In genomic region chr11:46304036-46304435, GRCh38 we compare ENCODE assay signal across 10 cellular contexts. TPM values are rescaled to one million over a fixed set of nuclear protein-coding genes. Genes with fewer than 3 reads are reported as not detected.
"Had no signal": no experiment of that assay in that cellular context is flagged by ENCODE, and none has a peak within 500 bp of the region (broad histone marks: within the 10 kb centered on the region; RNA-seq: fewer than 3 reads in every experiment).

No MANE protein-coding gene starts in this region.

RNA-seq across cellular contexts. Expression of gene CREB3L1, which starts 26.6 kb away (rescaled TPM):
- total RNA-seq: activated B cell treated with CpG ODN at 0.5 μM for 24 hours; activated CD4-positive, alpha-beta memory T cell treated with anti-CD3 and anti-CD28 coated beads for 36 hours; activated CD4-positive, alpha-beta memory T cell treated with anti-CD3 and anti-CD28 coated beads, Interleukin-2, amount 10 ng/mL, durations not matched to agents 7 days and 5 days; activated CD4-positive, alpha-beta T cell treated with anti-CD3 and anti-CD28 coated beads, Interleukin-2, amount 10 ng/mL, durations not matched to agents 7 days and 5 days; activated CD8-positive, alpha-beta memory T cell treated with anti-CD3 and anti-CD28 coated beads for 36 hours; activated CD8-positive, alpha-beta memory T cell treated with anti-CD3 and anti-CD28 coated beads, Interleukin-2, amount 10 ng/mL, durations not matched to agents 7 days and 5 days; activated CD8-positive, alpha-beta T cell treated with anti-CD3 and anti-CD28 coated beads for 36 hours; activated CD8-positive, alpha-beta T cell treated with anti-CD3 and anti-CD28 coated beads, Interleukin-2, amount 10 ng/mL, durations not matched to agents 7 days and 5 days; T-helper 1 cell treated with Interleukin-12 subunit alpha and Interleukin-12 subunit beta and Interleukin-4 antibody, amounts not matched to agents 30 ng/mL and 1 ng/mL, for 36 hours; T-helper 17 cell had no signal
